2 cellular contexts compared by ENCODE assay signal in genomic region chrX:115017455-115017854, GRCh38.
TF ChIP-seq lines count a peak whose summit lies in the region.

Gene IL13RA2, minus strand, starts transcription at chrX:115017616. Its CDS starts 347 bp downstream, at chrX:115017269.

TF ChIP-seq in HepG2, 621 proteins besides CTCF, POLR2A, EP300 and RAD21:
- TF ChIP-seq BRD4 (CRISPR knock-in tag; IDR thresholded peaks at IDR 0.05) (no peak), RFX1 (IDR thresholded peaks at IDR 0.05) (peak; percentile 28; the same call in 1 of the 2 replicates)

TF ChIP-seq in GM12878, 131 proteins besides CTCF, POLR2A, EP300 and RAD21:
- TF ChIP-seq MEF2B (IDR thresholded peaks at IDR 0.05; ENCODE audit: partially characterized antibody, poor library complexity, severe bottlenecking), result no peak
- no peak for TF ChIP-seq RBBP5 (conservative IDR thresholded peaks at IDR 0.05)
- 0 out of 2 replicates have a peak, but pooled peaks have one; percentile 20 for TF ChIP-seq BMI1 (IDR thresholded peaks at IDR 0.05; ENCODE audit: borderline replicate concordance)
- TF ChIP-seq HDAC6 (IDR thresholded peaks at IDR 0.05; ENCODE audit: unreplicated experiment), result no peak
